In the genomic region with DNA sequence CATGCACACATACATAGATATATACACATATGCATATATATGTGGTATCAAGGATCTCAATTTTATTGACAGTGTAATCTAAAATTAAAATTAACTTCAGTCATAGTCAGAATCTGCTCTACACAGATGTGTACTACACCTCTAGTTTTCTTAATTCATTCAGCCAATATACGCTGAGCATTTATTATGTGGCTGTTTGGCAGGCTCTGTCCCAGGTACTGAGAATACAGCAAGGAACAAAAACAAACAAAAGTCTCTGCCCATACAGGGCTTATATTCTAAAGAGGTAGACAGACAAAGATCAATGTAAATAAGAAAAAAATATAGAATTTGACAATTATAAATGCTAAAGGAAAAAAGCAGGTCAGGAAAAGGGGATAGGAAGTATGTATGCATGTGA, we compare ENCODE assay signal across 9 cellular contexts. TPM values are rescaled to one million over a fixed set of nuclear protein-coding genes. Genes with fewer than 3 reads are reported as not detected.
"Had no signal": no experiment of that assay in that cellular context is flagged by ENCODE, and none has a peak within 500 bp of the region (broad histone marks: within the 10 kb centered on the region; RNA-seq: fewer than 3 reads in every experiment).

No MANE protein-coding gene starts in this region.

- H3K9ac ChIP-seq: GM23248 had no signal

- H2AFZ ChIP-seq: GM23248 had no signal

- H3K9me3 ChIP-seq: HAP-1 had no signal

- H3K4me3 ChIP-seq: GM23248, HAP-1, K562 had no signal

- H3K36me3 ChIP-seq: HAP-1 had no signal

- H3K27ac ChIP-seq: GM23248, HL-60 had no signal

- DNase-seq: GM23248, GOT3, H7, HFFc6, KG1 had no signal

- ATAC-seq: HepG2, K562 had no signal

- FAIRE-seq: HepG2, K562 had no signal

- H3K4me1 ChIP-seq: HAP-1 had no signal

RNA-seq across cellular contexts. Expression of gene RGS17, which starts 7.8 kb away (rescaled TPM):
- total RNA-seq: HepG2, K562 had no signal
